17 cellular contexts compared by ENCODE assay signal in the genomic region with DNA sequence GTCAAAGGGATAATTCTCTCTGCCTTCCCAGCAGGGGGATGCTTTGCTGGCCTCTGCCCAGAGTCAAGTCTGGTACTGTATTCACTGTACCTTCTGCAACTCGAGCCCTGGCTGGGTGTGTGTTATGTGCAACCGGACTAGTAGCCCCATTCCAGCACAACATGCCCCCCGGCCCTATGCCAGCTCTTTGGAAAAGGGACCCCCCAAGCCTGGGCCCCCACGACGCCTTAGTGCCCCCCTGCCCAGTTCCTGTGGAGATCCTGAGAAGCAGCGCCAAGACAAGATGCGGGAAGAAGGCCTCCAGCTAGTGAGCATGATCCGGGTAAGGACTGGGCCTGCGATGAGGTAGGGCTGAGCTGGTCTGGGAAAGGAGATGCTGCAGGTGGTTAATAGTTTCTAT.
"Had no signal": no experiment of that assay in that cellular context is flagged by ENCODE, and none has a peak within 500 bp of the region (broad histone marks: within the 10 kb centered on the region; RNA-seq: fewer than 3 reads in every experiment).

No MANE protein-coding gene starts in this region.

- H3K27ac Mint-ChIP-seq: activated CD8-positive, alpha-beta memory T cell treated with anti-CD3 and anti-CD28 coated beads, Interleukin-2, amount 10 ng/mL, durations not matched to agents 7 days and 5 days; memory B cell; T-helper 17 cell; WTC11 had no signal

- H3K4me3 Mint-ChIP-seq: activated CD8-positive, alpha-beta memory T cell treated with anti-CD3 and anti-CD28 coated beads, Interleukin-2, amount 10 ng/mL, durations not matched to agents 7 days and 5 days; activated T-cell treated with anti-CD3 and anti-CD28 coated beads, Interleukin-2, amount 50 U/mL, for 4 hours; memory B cell; T-helper 17 cell; WTC11 had no signal

- H3K36me3 ChIP-seq: uterus had no signal

- DNase-seq: activated CD4-positive, alpha-beta T cell treated with anti-CD3 and anti-CD28 coated beads, Interleukin-2, amount 50 U/mL, for 1 hour; activated CD8-positive, alpha-beta memory T cell treated with anti-CD3 and anti-CD28 coated beads, Interleukin-2, amount 10 ng/mL, durations not matched to agents 7 days and 5 days; activated naive CD4-positive, alpha-beta T cell treated with Interleukin-2 at 50 U/mL for 16 hours; activated T-cell treated with anti-CD3 and anti-CD28 coated beads, Interleukin-2, amount 50 U/mL, for 4 hours; esophagus squamous epithelium; hippocampal formation; left lung; mucosa of descending colon; naive thymus-derived CD8-positive, alpha-beta T cell; retina; stimulated activated naive CD4-positive, alpha-beta T cell; T-helper 17 cell; uterus had no signal

- H3K27me3 Mint-ChIP-seq: activated CD8-positive, alpha-beta memory T cell treated with anti-CD3 and anti-CD28 coated beads, Interleukin-2, amount 10 ng/mL, durations not matched to agents 7 days and 5 days; memory B cell; naive thymus-derived CD8-positive, alpha-beta T cell; T-helper 17 cell had no signal

- H3K9me3 ChIP-seq: esophagus squamous epithelium, left lung, mucosa of descending colon, tibial nerve, uterus had no signal

- H3K4me3 ChIP-seq: coronary artery, esophagus squamous epithelium, left lung, mucosa of descending colon, tibial nerve, uterus had no signal

- ATAC-seq: activated CD8-positive, alpha-beta memory T cell treated with anti-CD3 and anti-CD28 coated beads, Interleukin-2, amount 10 ng/mL, durations not matched to agents 7 days and 5 days; activated T-cell treated with anti-CD3 and anti-CD28 coated beads, Interleukin-2, amount 50 U/mL, for 4 hours; left lung; mucosa of descending colon; naive thymus-derived CD8-positive, alpha-beta T cell; T-helper 17 cell; WTC11 had no signal

- H3K27me3 ChIP-seq: esophagus squamous epithelium, left lung, tibial nerve, uterus had no signal

- H3K9me3 Mint-ChIP-seq: activated T-cell treated with anti-CD3 and anti-CD28 coated beads, Interleukin-2, amount 50 U/mL, for 4 hours; memory B cell; naive thymus-derived CD8-positive, alpha-beta T cell; WTC11 had no signal

- H3K27ac ChIP-seq: coronary artery, esophagus squamous epithelium, left lung, tibial nerve, uterus had no signal
